In the genomic region with DNA sequence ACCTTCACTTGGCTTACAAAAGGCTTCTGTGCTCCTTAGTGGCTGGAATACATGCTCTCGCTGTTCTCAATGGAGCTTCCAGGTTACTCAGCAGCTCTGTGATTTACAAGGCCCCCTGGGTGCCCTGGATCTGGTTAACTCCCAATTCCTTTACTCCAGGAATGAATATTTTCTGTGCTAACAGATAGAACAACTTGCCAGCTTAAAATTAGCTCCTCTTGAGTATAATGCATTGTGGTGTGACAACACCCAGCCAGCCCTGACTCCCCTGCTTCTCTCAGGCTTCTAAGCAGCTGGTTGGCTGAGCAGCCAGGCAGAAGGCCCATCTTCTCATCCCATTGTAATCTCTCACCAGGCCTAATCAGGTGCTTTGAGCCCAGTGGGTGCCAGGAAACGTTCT, we compare ENCODE assay signal across 20 cellular contexts.
A peak's percentile ranks its signal among the peaks of the same experiment; 100 is the strongest.
DNase-seq lines count a peak whose midpoint lies in the region; ATAC-seq lines count a peak whose summit lies in the region.
"Had no signal": no experiment of that assay in that cellular context is flagged by ENCODE, and none has a peak within 500 bp of the region (broad histone marks: within the 10 kb centered on the region; RNA-seq: fewer than 3 reads in every experiment).

No MANE protein-coding gene starts in this region.

- intact Hi-C loops in Right ventricle myocardium inferior (cut with DNase I): no loop called here
- intact Hi-C loops in cardiac septum (cut with DNase I): no loop called here
- intact Hi-C loops in activated CD4-positive, alpha-beta T cell treated with anti-CD3 and anti-CD28 coated beads for 36 hours (cut with DNase I, micrococcal nuclease): no loop called here

- H3K79me1 ChIP-seq in mesendoderm (ENCODE audit: low read length): no peaks in the 10 kb centered on the region

- H2BK15ac ChIP-seq in mesendoderm (replicated peaks; ENCODE audit: low read depth): no peak overlapping the region

- H4K5ac ChIP-seq in mesendoderm (ENCODE audit: low read length): no peak overlapping the region

- CTCF ChIA-PET in activated CD4-positive, alpha-beta T cell treated with anti-CD3 and anti-CD28 coated beads for 36 hours (lab: Charles Lee): interaction anchor here (1.0 kb wide), 1 partner anchor 26 kb away, joined by 3 read pairs; no protein-coding TSS in a partner anchor

- DNase-seq in Right ventricle myocardium inferior (ENCODE audit: missing footprints): no peak
- no peak for DNase-seq in cardiac septum (ENCODE audit: low spot score)
- no peak for DNase-seq in epithelial cell of prostate (ENCODE audit: low read depth, low spot score)
- DNase-seq in mesendoderm: peak; percentile 91
- no peak for DNase-seq in stimulated activated CD4-positive, alpha-beta T cell treated with anti-CD3 and anti-CD28 coated beads, Interleukin-15, amount 100 ng/mL, for 24 hours
- no peak for DNase-seq in HuH-7 (ENCODE audit: low spot score)
- no peak for DNase-seq in activated CD4-positive, alpha-beta T cell treated with anti-CD3 and anti-CD28 coated beads for 36 hours
- no peak for DNase-seq in superior temporal gyrus (ENCODE audit: extremely low spot score)
- DNase-seq: activated CD4-positive, alpha-beta T cell treated with anti-CD3 and anti-CD28 coated beads for 4 hours; activated T-cell treated with anti-CD3 and anti-CD28 coated beads for 4 hours; CD4-positive, alpha-beta T cell; GOT3; hypothalamus; NCI-H1092 treated with DMSO at 0.1 percent for 48 hours; stimulated activated naive CD8-positive, alpha-beta T cell treated with anti-CD3 and anti-CD28 coated beads, Interleukin-15, amount 100 ng/mL, for 72 hours had no signal

- no peaks in the 10 kb centered on the region for H3K27me3 ChIP-seq in mesendoderm (ENCODE audit: insufficient read depth, low read length, poor library complexity)
- H3K27me3 ChIP-seq: SJSA1 had no signal

- peak overlapping the region; percentile 9 for H3K56ac ChIP-seq in mesendoderm (ENCODE audit: low read length)

- peaks cover 9% of the 10 kb centered on the region for H3K4me1 ChIP-seq in mesendoderm (ENCODE audit: control insufficient read depth, low read depth, low read length)
- H3K4me1 ChIP-seq: prostate gland had no signal

- H3K9ac ChIP-seq in mesendoderm (ENCODE audit: low read length): no peak overlapping the region
- H3K9ac ChIP-seq: KMS-11 had no signal

- peak overlapping the region; percentile 40 for H3K18ac ChIP-seq in mesendoderm (ENCODE audit: low read length)

- H3K4me1 Mint-ChIP-seq in activated CD4-positive, alpha-beta T cell treated with anti-CD3 and anti-CD28 coated beads for 36 hours: no peaks in the 10 kb centered on the region
- H3K4me1 Mint-ChIP-seq: activated naive CD4-positive, alpha-beta T cell treated with anti-CD3 and anti-CD28 coated beads, Interleukin-2, amount 50 U/mL, for 24 hours; stimulated activated naive CD8-positive, alpha-beta T cell treated with anti-CD3 and anti-CD28 coated beads, Interleukin-15, amount 100 ng/mL, for 72 hours had no signal

- H3K23ac ChIP-seq in mesendoderm (ENCODE audit: low read length): no peak overlapping the region

- H3K4me3 Mint-ChIP-seq in activated CD4-positive, alpha-beta T cell treated with anti-CD3 and anti-CD28 coated beads for 36 hours: no peak overlapping the region
- H3K4me3 Mint-ChIP-seq: activated naive CD4-positive, alpha-beta T cell treated with anti-CD3 and anti-CD28 coated beads, Interleukin-2, amount 50 U/mL, for 24 hours; CD4-positive, alpha-beta T cell; stimulated activated naive CD8-positive, alpha-beta T cell treated with anti-CD3 and anti-CD28 coated beads, Interleukin-15, amount 100 ng/mL, for 72 hours had no signal

- H3K79me2 ChIP-seq in mesendoderm (ENCODE audit: control insufficient read depth, insufficient read depth, low read length): no peaks in the 10 kb centered on the region

- no peak overlapping the region for H4K8ac ChIP-seq in mesendoderm (ENCODE audit: low read depth, low read length)

- WGBS in mesendoderm (ENCODE audit: extremely low coverage, insufficient coverage, low lambda C conversion rate): no CpG with 5 or more reads among the region's 2 CpGs

- no peaks in the 10 kb centered on the region for H3K9me3 Mint-ChIP-seq in activated CD4-positive, alpha-beta T cell treated with anti-CD3 and anti-CD28 coated beads for 36 hours (ENCODE audit: low read depth)
- H3K9me3 Mint-ChIP-seq: activated naive CD4-positive, alpha-beta T cell treated with anti-CD3 and anti-CD28 coated beads, Interleukin-2, amount 50 U/mL, for 24 hours; CD4-positive, alpha-beta T cell; stimulated activated naive CD8-positive, alpha-beta T cell treated with anti-CD3 and anti-CD28 coated beads, Interleukin-15, amount 100 ng/mL, for 72 hours had no signal

- no peaks in the 10 kb centered on the region for H3K36me3 Mint-ChIP-seq in activated CD4-positive, alpha-beta T cell treated with anti-CD3 and anti-CD28 coated beads for 36 hours (ENCODE audit: low read depth)

- H3K27me3 Mint-ChIP-seq in activated CD4-positive, alpha-beta T cell treated with anti-CD3 and anti-CD28 coated beads for 36 hours: peaks cover 7% of the 10 kb centered on the region
- H3K27me3 Mint-ChIP-seq: activated naive CD4-positive, alpha-beta T cell treated with anti-CD3 and anti-CD28 coated beads, Interleukin-2, amount 50 U/mL, for 24 hours; CD4-positive, alpha-beta T cell; stimulated activated naive CD8-positive, alpha-beta T cell treated with anti-CD3 and anti-CD28 coated beads, Interleukin-15, amount 100 ng/mL, for 72 hours had no signal

- H3K27ac Mint-ChIP-seq in activated CD4-positive, alpha-beta T cell treated with anti-CD3 and anti-CD28 coated beads for 36 hours: no peak overlapping the region
- H3K27ac Mint-ChIP-seq: activated naive CD4-positive, alpha-beta T cell treated with anti-CD3 and anti-CD28 coated beads, Interleukin-2, amount 50 U/mL, for 24 hours; CD4-positive, alpha-beta T cell; stimulated activated naive CD8-positive, alpha-beta T cell treated with anti-CD3 and anti-CD28 coated beads, Interleukin-15, amount 100 ng/mL, for 72 hours had no signal

- H3K4ac ChIP-seq in mesendoderm (ENCODE audit: low read depth, low read length): no peak overlapping the region

- no peak overlapping the region for H2AK5ac ChIP-seq in mesendoderm (ENCODE audit: low read length)

- no peak overlapping the region for H2BK120ac ChIP-seq in mesendoderm (ENCODE audit: low read depth, low read length)

- H3K36me3 ChIP-seq in mesendoderm (ENCODE audit: control insufficient read depth, insufficient read depth, low read length): no peaks in the 10 kb centered on the region
- H3K36me3 ChIP-seq: prostate gland, SJSA1 had no signal

- no peak overlapping the region for H2BK5ac ChIP-seq in mesendoderm (ENCODE audit: low read length)

- peak overlapping the region; percentile 52 for H3K27ac ChIP-seq in epithelial cell of prostate
- peak overlapping the region; percentile 17 for H3K27ac ChIP-seq in mesendoderm (ENCODE audit: low read depth, low read length)
- H3K27ac ChIP-seq: HL-60, KMS-11, prostate gland, SJSA1 had no signal

- H3K4me3 ChIP-seq in mesendoderm (ENCODE audit: low read length): no peak overlapping the region
- H3K4me3 ChIP-seq: prostate gland, SJSA1 had no signal

- H3K4me2 ChIP-seq in mesendoderm (ENCODE audit: low read length): no peak overlapping the region
- H3K4me2 ChIP-seq: KMS-11 had no signal

- ATAC-seq in Right ventricle myocardium inferior: peak; percentile 56
- no peak for ATAC-seq in activated CD4-positive, alpha-beta T cell treated with anti-CD3 and anti-CD28 coated beads for 36 hours
- ATAC-seq: stimulated activated naive CD8-positive, alpha-beta T cell treated with anti-CD3 and anti-CD28 coated beads, Interleukin-15, amount 100 ng/mL, for 72 hours had no signal

- POLR2A ChIA-PET in activated CD4-positive, alpha-beta T cell treated with anti-CD3 and anti-CD28 coated beads for 36 hours (lab: Charles Lee): no interaction called here
